In the genomic region with DNA sequence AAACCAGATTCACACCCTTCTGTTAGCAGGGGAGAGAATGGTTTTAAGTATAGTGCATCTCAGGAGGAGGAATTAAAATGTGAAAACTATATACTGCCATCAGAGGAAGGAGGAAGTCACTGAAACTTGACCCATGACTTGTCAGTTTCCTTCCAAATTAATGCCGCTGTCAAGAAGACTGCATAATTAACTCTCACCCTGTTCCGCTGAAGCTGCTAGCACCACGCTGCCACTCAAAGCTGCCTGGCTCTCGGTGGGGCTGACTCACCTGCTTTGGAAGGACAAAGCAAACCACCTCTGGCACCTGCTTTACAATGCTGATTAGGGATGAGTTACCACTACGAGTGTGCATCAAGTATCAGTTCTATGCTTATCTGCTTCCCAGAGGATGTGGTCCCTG, we compare ENCODE assay signal across 1 cellular context.
TF ChIP-seq lines count a peak whose summit lies in the region.

No MANE protein-coding gene starts in this region.

TF ChIP-seq in endothelial cell of umbilical vein, 7 proteins besides CTCF, POLR2A, EP300 and RAD21 (continued from another document):
- TF ChIP-seq FOS (IDR thresholded peaks at IDR 0.05; ENCODE audit: borderline replicate concordance, insufficient read depth, low read length) = no peak
